ENCODE assay signal across 16 cellular contexts in the genomic region with DNA sequence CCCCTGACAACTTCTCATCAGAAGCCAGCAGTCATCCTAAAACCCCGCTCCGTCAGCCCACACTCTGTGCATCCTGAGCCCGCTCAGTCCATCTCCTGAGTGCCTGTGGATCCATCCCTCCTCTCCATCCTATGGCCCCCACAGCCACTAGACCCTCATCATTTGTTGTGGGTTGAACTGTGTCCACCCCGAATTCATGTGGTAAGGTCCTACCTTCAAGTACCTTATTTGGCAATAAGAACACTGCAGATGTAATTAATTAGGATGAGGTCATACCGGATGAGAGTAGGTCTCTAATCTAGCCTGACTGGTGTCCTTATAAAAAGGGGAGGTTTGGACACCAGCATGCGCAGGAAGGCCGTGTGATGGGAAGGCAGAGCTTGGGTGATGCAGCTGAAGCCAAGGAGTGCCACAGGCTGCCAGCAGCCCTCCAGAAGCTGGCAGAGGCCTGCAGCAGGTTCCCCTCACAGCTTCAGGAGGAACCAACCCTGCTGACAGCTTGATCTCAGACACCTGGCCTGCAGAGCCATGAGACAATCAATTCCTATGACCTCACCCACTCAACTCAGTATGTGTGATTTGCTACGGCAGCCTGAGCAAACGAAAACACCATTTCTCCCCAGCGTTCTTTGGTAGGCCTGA.
DNase-seq lines count a peak whose midpoint lies in the region; TF ChIP-seq lines count a peak whose summit lies in the region.
"Had no signal": no experiment of that assay in that cellular context is flagged by ENCODE, and none has a peak within 500 bp of the region (broad histone marks: within the 10 kb centered on the region; RNA-seq: fewer than 3 reads in every experiment).

No MANE protein-coding gene starts in this region.

- no peak overlapping the region for H2BK12ac ChIP-seq in neuronal stem cell (ENCODE audit: low read length)

- H3K4me3 ChIP-seq in HEK293 (ENCODE audit: low read depth, low read length) (no peak overlapping the region), neuronal stem cell (ENCODE audit: low read length in 2 of 2) (no peak overlapping the region)
- H3K4me3 ChIP-seq: ascending aorta; BLaER1 treated with 17β-estradiol and CSF1 and Interleukin-3, amounts not matched to agents 10 nM and 100 nM; ovary had no signal

- TF ChIP-seq CTCF in HEK293 (tag by site-specific recombination; IDR thresholded peaks at IDR 0.05): no peak

- H3K27ac ChIP-seq in HEK293 (ENCODE audit: extremely low read depth, low read depth, low read length) (peak overlapping the region; percentile 62), angular gyrus (ENCODE audit: low read depth, low read length) (peak overlapping the region; percentile 24), neuronal stem cell (replicated peaks; ENCODE audit: low read length) (no peak overlapping the region)
- H3K27ac ChIP-seq: ascending aorta; BLaER1 treated with 17β-estradiol and CSF1 and Interleukin-3, amounts not matched to agents 10 nM and 100 nM; ovary had no signal

- no peak overlapping the region for H2AFZ ChIP-seq in neuronal stem cell (ENCODE audit: low read length)

- no peak overlapping the region for H3K23ac ChIP-seq in neuronal stem cell (ENCODE audit: low read depth, low read length, poor library complexity)

- H3K18ac ChIP-seq in neuronal stem cell (ENCODE audit: low read length): peak overlapping the region; percentile 60

- WGBS in neuronal stem cell (ENCODE audit: extremely low coverage in 2 of 2, insufficient read length in 2 of 2, insufficient replicate concordance in 1 of 2), 2 donors: no CpG with 5 or more reads among the region's 10 CpGs

- H3K4me1 ChIP-seq in HEK293 (ENCODE audit: control insufficient read depth, insufficient read depth, low read length): peaks cover 8% of the 10 kb centered on the region
- peaks cover 0 to 3% of the 10 kb centered on the region in 2 donors for H3K4me1 ChIP-seq in neuronal stem cell (ENCODE audit: control insufficient read depth in 2 of 2, insufficient read depth in 1 of 2, low read depth in 1 of 2, low read length in 2 of 2)
- H3K4me1 ChIP-seq: ascending aorta had no signal

- H3K36me3 ChIP-seq in HEK293 (ENCODE audit: control insufficient read depth in 2 of 2, insufficient read depth in 1 of 2, low read length in 2 of 2) (no peaks in the 10 kb centered on the region), neuronal stem cell (replicated peaks in 1 of 2; ENCODE audit: control insufficient read depth in 2 of 2, insufficient read depth in 2 of 2, low read length in 2 of 2) (no peaks in the 10 kb centered on the region)
- H3K36me3 ChIP-seq: ascending aorta; BLaER1 treated with 17β-estradiol and CSF1 and Interleukin-3, amounts not matched to agents 10 nM and 100 nM; ovary had no signal

- H3K14ac ChIP-seq in neuronal stem cell (ENCODE audit: low read length): no peak overlapping the region

- H3K4me2 ChIP-seq in neuronal stem cell (ENCODE audit: insufficient read depth, low read length, poor library complexity, severe bottlenecking): no peak overlapping the region
- H3K4me2 ChIP-seq: BLaER1 treated with 17β-estradiol and CSF1 and Interleukin-3, amounts not matched to agents 10 nM and 100 nM had no signal

- H2BK5ac ChIP-seq in neuronal stem cell (ENCODE audit: low read length): no peak overlapping the region

- H3K79me1 ChIP-seq in neuronal stem cell (ENCODE audit: low read depth, low read length): no peaks in the 10 kb centered on the region

- POLR2A ChIA-PET in HEK293 (lab: Yijun Ruan, JAX): no interaction called here

- H3K9me3 ChIP-seq in HEK293 (ENCODE audit: control insufficient read depth, insufficient read depth, low read depth, low read length): no peaks in the 10 kb centered on the region
- H3K9me3 ChIP-seq in neuronal stem cell (replicated peaks in 1 of 2; ENCODE audit: control insufficient read depth in 2 of 2, insufficient read depth in 1 of 2, low read depth in 1 of 2, low read length in 2 of 2): peaks cover 0 to 5% of the 10 kb centered on the region in 2 donors
- H3K9me3 ChIP-seq: ascending aorta; BLaER1 treated with 17β-estradiol and CSF1 and Interleukin-3, amounts not matched to agents 10 nM and 100 nM; ovary had no signal

- H2AK5ac ChIP-seq in neuronal stem cell (ENCODE audit: low read depth, low read length): peak overlapping the region; percentile 16

- H2BK120ac ChIP-seq in neuronal stem cell (ENCODE audit: low read depth, low read length): no peak overlapping the region

- H3K9ac ChIP-seq in neuronal stem cell (ENCODE audit: low read depth, low read length, poor library complexity): no peak overlapping the region
- H3K9ac ChIP-seq: BLaER1 treated with 17β-estradiol and CSF1 and Interleukin-3, amounts not matched to agents 10 nM and 100 nM had no signal

- no peaks in the 10 kb centered on the region for H3K27me3 ChIP-seq in neuronal stem cell (ENCODE audit: control insufficient read depth in 3 of 3, insufficient read depth in 3 of 3, low read depth in 1 of 3, low read length in 3 of 3)
- H3K27me3 ChIP-seq: ascending aorta; BLaER1 treated with 17β-estradiol and CSF1 and Interleukin-3, amounts not matched to agents 10 nM and 100 nM; ovary had no signal

- H4K8ac ChIP-seq in neuronal stem cell (ENCODE audit: low read depth, low read length): no peak overlapping the region

- no peak overlapping the region for H4K91ac ChIP-seq in neuronal stem cell (ENCODE audit: low read depth, low read length, poor library complexity)

- CTCF ChIA-PET in HEK293 (lab: Yijun Ruan, JAX): interaction anchor here (0.8 to 1.5 kb wide), 2 partner anchors 10 to 64 kb away, joined by 3 read pairs; no protein-coding TSS in a partner anchor

- H2BK15ac ChIP-seq in neuronal stem cell (ENCODE audit: low read length): no peak overlapping the region

- H3K4ac ChIP-seq in neuronal stem cell (ENCODE audit: low read length): no peak overlapping the region

- DNase-seq in NCI-H2107 treated with DMSO at 0.1 percent for 48 hours (lab: John Stamatoyannopoulos, UW; ENCODE audit: unreplicated experiment) (peak; percentile 96), neuronal stem cell (ENCODE audit: low spot score) (no peak), NCI-H1048 (lab: John Stamatoyannopoulos, UW) (no peak), NCI-H526 (lab: John Stamatoyannopoulos, UW) (no peak)
- no peak for DNase-seq in NK-92 treated with Interleukin-12 subunit alpha and Interleukin-12 subunit beta, amount 100 ng/mL, for 24 hours (lab: John Stamatoyannopoulos, UW)
- DNase-seq: activated effector memory CD4-positive, alpha-beta T cell treated with anti-CD3 and anti-CD28 coated beads, Interleukin-2, amount 50 U/mL, for 16 hours; erythroblast; glutamatergic neuron; KBM-7; NCI-H1930; ovary; stimulated activated naive CD4-positive, alpha-beta T cell treated with Interleukin-2 at 50 U/mL for 16 hours had no signal

TF ChIP-seq in HEK293, 187 proteins besides CTCF, POLR2A, EP300 and RAD21 (continues in another document):
- TF ChIP-seq, protein P1, sequence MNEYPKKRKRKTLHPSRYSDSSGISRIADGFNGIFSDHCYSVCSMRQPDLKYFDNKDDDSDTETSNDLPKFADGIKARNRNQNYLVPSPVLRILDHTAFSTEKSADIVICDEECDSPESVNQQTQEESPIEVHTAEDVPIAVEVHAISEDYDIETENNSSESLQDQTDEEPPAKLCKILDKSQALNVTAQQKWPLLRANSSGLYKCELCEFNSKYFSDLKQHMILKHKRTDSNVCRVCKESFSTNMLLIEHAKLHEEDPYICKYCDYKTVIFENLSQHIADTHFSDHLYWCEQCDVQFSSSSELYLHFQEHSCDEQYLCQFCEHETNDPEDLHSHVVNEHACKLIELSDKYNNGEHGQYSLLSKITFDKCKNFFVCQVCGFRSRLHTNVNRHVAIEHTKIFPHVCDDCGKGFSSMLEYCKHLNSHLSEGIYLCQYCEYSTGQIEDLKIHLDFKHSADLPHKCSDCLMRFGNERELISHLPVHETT (tag by site-specific recombination; IDR thresholded peaks at IDR 0.05): peak; percentile 26; the same call in 1 of the 2 replicates
- no peak for TF ChIP-seq ZNF555 (tag by site-specific recombination; conservative IDR thresholded peaks at IDR 0.05)
- TF ChIP-seq, protein P2, sequence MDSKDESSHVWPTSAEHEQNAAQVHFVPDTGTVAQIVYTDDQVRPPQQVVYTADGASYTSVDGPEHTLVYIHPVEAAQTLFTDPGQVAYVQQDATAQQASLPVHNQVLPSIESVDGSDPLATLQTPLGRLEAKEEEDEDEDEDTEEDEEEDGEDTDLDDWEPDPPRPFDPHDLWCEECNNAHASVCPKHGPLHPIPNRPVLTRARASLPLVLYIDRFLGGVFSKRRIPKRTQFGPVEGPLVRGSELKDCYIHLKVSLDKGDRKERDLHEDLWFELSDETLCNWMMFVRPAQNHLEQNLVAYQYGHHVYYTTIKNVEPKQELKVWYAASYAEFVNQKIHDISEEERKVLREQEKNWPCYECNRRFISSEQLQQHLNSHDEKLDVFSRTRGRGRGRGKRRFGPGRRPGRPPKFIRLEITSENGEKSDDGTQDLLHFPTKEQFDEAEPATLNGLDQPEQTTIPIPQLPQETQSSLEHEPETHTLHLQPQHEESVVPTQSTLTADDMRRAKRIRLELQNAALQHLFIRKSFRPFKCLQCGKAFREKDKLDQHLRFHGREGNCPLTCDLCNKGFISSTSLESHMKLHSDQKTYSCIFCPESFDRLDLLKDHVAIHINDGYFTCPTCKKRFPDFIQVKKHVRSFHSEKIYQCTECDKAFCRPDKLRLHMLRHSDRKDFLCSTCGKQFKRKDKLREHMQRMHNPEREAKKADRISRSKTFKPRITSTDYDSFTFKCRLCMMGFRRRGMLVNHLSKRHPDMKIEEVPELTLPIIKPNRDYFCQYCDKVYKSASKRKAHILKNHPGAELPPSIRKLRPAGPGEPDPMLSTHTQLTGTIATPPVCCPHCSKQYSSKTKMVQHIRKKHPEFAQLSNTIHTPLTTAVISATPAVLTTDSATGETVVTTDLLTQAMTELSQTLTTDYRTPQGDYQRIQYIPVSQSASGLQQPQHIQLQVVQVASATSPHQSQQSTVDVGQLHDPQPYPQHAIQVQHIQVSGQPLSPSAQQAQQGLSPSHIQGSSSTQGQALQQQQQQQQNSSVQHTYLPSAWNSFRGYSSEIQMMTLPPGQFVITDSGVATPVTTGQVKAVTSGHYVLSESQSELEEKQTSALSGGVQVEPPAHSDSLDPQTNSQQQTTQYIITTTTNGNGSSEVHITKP (tag by site-specific recombination; IDR thresholded peaks at IDR 0.05): peak; percentile 91
- TF ChIP-seq FEZF1 (tag by site-specific recombination; IDR thresholded peaks at IDR 0.05): no peak
- TF ChIP-seq ZBTB48 (tag by site-specific recombination; IDR thresholded peaks at IDR 0.05): 0 out of 2 replicates have a peak, but pooled peaks have one; percentile 7
- TF ChIP-seq ZNF660 (tag by site-specific recombination; IDR thresholded peaks at IDR 0.05): peak; percentile 86; the same call in 1 of the 2 replicates
- TF ChIP-seq MEIS1 (CRISPR knock-in tag; IDR thresholded peaks at IDR 0.05; ENCODE audit: borderline replicate concordance): no peak
- TF ChIP-seq ZNF530 (tag by site-specific recombination; IDR thresholded peaks at IDR 0.05; ENCODE audit: low read depth): no peak
- TF ChIP-seq ZBTB21 (tag by site-specific recombination; IDR thresholded peaks at IDR 0.05): peak; percentile 75
